Comparison of ENCODE assay signal across 8 cellular contexts in genomic region chr1:10471411-10472219, GRCh38. TPM values are rescaled to one million over a fixed set of nuclear protein-coding genes. Genes with fewer than 3 reads are reported as not detected.
DNase-seq lines count a peak whose midpoint lies in the region; TF ChIP-seq lines count a peak whose summit lies in the region.

No MANE protein-coding gene starts in this region.

- peaks cover 27% of the 10 kb centered on the region for H3K4me1 ChIP-seq in Loucy (ENCODE audit: insufficient read depth, low read length, poor library complexity, severe bottlenecking)
- peaks cover 0 to 13% of the 10 kb centered on the region in 2 donors for H3K4me1 ChIP-seq in breast epithelium
- H3K4me1 ChIP-seq in uterus, result no peaks in the 10 kb centered on the region

- H2AFZ ChIP-seq in Loucy (ENCODE audit: low read length), result peak overlapping the region; percentile 97

- H3K27ac ChIP-seq in breast epithelium (peak overlapping the region; percentile 74 to 78), uterus (peak overlapping the region; percentile 75 to 86)

- peak overlapping the region; percentile 76 for H3K4me2 ChIP-seq in Loucy (ENCODE audit: low read depth, low read length, poor library complexity, severe bottlenecking)

- TF ChIP-seq CTCF in Loucy (conservative IDR thresholded peaks at IDR 0.05; ENCODE audit: low read length) (no peak), breast epithelium (IDR thresholded peaks at IDR 0.05) (no peak), uterus (IDR thresholded peaks at IDR 0.05) (no peak)

- H3K9me3 ChIP-seq in Loucy (ENCODE audit: insufficient read depth, low read depth, low read length), result no peaks in the 10 kb centered on the region
- H3K9me3 ChIP-seq in breast epithelium, result no peaks in the 10 kb centered on the region
- H3K9me3 ChIP-seq in uterus, result no peaks in the 10 kb centered on the region

- H3K79me2 ChIP-seq in Loucy (ENCODE audit: insufficient read depth, low read length), result peaks cover 29% of the 10 kb centered on the region

- TF ChIP-seq POLR2A in breast epithelium (IDR thresholded peaks at IDR 0.05) (no peak), uterus (IDR thresholded peaks at IDR 0.05) (no peak)

- intact Hi-C loops in breast epithelium (cut with DNase I; ENCODE audit: low total_unique reads), result no loop called here
- intact Hi-C loops in uterus (cut with DNase I; ENCODE audit: low total_unique reads), result no loop called here

- DNase-seq in DMS 273 (lab: John Stamatoyannopoulos, UW; ENCODE audit: unreplicated experiment) (peak; percentile 81), DMS 273 treated with DMSO at 0.1 percent for 48 hours (lab: John Stamatoyannopoulos, UW) (no peak), breast epithelium (ENCODE audit: low spot score in 2 of 2) (peak in 1 of 2 donors; percentile 24), medulla oblongata (ENCODE audit: extremely low spot score) (peak; percentile 23), uterus (no peak), NOMO-1 treated with dmso at 0.1 percent for 144 hours (lab: John Stamatoyannopoulos, UW; ENCODE audit: unreplicated experiment) (no peak)
- DNase-seq in stimulated activated CD4-positive, alpha-beta T cell treated with anti-CD3 and anti-CD28 coated beads, Interleukin-12 subunit alpha, Interleukin-12 subunit beta, amount 100 ng/mL, for 4 hours, result no peak

- H3F3A ChIP-seq in Loucy (ENCODE audit: low read depth), result no peaks in the 10 kb centered on the region

- H3K9ac ChIP-seq in Loucy (ENCODE audit: low read depth, low read length, poor library complexity, severe bottlenecking), result peak overlapping the region; percentile 70

- no peaks in the 10 kb centered on the region for H3K9me2 ChIP-seq in Loucy (replicated peaks; ENCODE audit: low read depth, low read length)

- H3K27me3 ChIP-seq in Loucy (ENCODE audit: insufficient read depth, low read length, poor library complexity, severe bottlenecking) (no peaks in the 10 kb centered on the region), breast epithelium (no peaks in the 10 kb centered on the region), uterus (no peaks in the 10 kb centered on the region)

- peaks cover 13% of the 10 kb centered on the region for H4K20me1 ChIP-seq in Loucy (ENCODE audit: insufficient read depth, low read length, poor library complexity, severe bottlenecking)

- H3K36me3 ChIP-seq in Loucy (ENCODE audit: insufficient read depth, low read length) (peaks cover 17% of the 10 kb centered on the region; the same call in 1 of the 2 replicates), breast epithelium (no peaks in the 10 kb centered on the region), uterus (no peaks in the 10 kb centered on the region)

- H3K4me3 ChIP-seq in Loucy (ENCODE audit: low read length, poor library complexity, severe bottlenecking) (peak overlapping the region; percentile 92), breast epithelium (peak overlapping the region; percentile 65 to 82 (median 78)), uterus (peak overlapping the region; percentile 62 to 80)

RNA-seq across cellular contexts. Expression of gene DFFA, which starts 0.7 kb away (rescaled TPM):
- 10 to 100 TPM; 19.7 to 22.8 (median 21.3) TPM for total RNA-seq in breast epithelium
- 10 to 100 TPM in 3 of 4 donors, 1 to 10 TPM in 1; 5.1 to 41.6 (median 25.7) TPM for total RNA-seq in uterus

RNA-seq across cellular contexts. Expression of gene PEX14, which starts 3.1 kb away (rescaled TPM):
- total RNA-seq in breast epithelium (10 to 100 TPM; 12.5 to 16.1 (median 14.8) TPM), uterus (10 to 100 TPM in 1 of 4 donors, 1 to 10 TPM in 3; 2.0 to 21.9 (median 5.3) TPM)

RNA-seq across cellular contexts. Expression of gene CORT, which starts 21.8 kb away (rescaled TPM):
- total RNA-seq in breast epithelium (under 1 TPM in 2 of 3 donors, not detected in 1; 0.29 to 0.64 TPM), uterus (under 1 TPM in 1 of 4 donors, not detected in 3; 0.79 TPM)

RNA-seq across cellular contexts. Expression of gene CENPS, which starts 41.4 kb away (rescaled TPM):
- 1 to 10 TPM; 5.9 to 8.8 (median 5.9) TPM for total RNA-seq in breast epithelium
- total RNA-seq in uterus, result 10 to 100 TPM in 1 of 4 donors, 1 to 10 TPM in 3; 2.6 to 15.4 (median 6.2) TPM

Comparison
In these comparisons a context has a peak if more than half of its experiments do, and no peak if none do; other contexts are left out.
1. DNase-seq: peak in DMS 273 (single experiment) and medulla oblongata (single experiment); none in DMS 273 treated with DMSO at 0.1 percent for 48 hours (single experiment), uterus (0 of 2), stimulated activated CD4-positive, alpha-beta T cell treated with anti-CD3 and anti-CD28 coated beads, Interleukin-12 subunit alpha, Interleukin-12 subunit beta, amount 100 ng/mL, for 4 hours (single experiment) and NOMO-1 treated with dmso at 0.1 percent for 144 hours (single experiment).
2. Peak in every context shown above with its lines, with median percentiles within 50 percentile points of each other: H3K4me3 ChIP-seq.